Comparison of ENCODE assay signal across 6 cellular contexts in genomic region chr21:29074007-29074376, GRCh38. TPM values are rescaled to one million over a fixed set of nuclear protein-coding genes. Genes with fewer than 3 reads are reported as not detected.
A peak's percentile ranks its signal among the peaks of the same experiment; 100 is the strongest.
DNase-seq lines count a peak whose midpoint lies in the region; ATAC-seq and TF ChIP-seq lines count a peak whose summit lies in the region.

No MANE protein-coding gene starts in this region.

- H3K9me3 ChIP-seq in testis: no peaks in the 10 kb centered on the region

- peaks cover 10% of the 10 kb centered on the region for H3K36me3 ChIP-seq in KMS-11 (ENCODE audit: insufficient read depth)
- H3K36me3 ChIP-seq in testis (ENCODE audit: low read depth, missing control alignments): no peaks in the 10 kb centered on the region

- H3K4me3 ChIP-seq in KMS-11 (IDR thresholded peaks at IDR 0.05; ENCODE audit: insufficient read depth, low read depth, low read length) (no peak overlapping the region), foreskin fibroblast (ENCODE audit: low read depth in 1 of 2, low read length in 2 of 2) (peak overlapping the region; percentile 67 to 95), testis (peak overlapping the region; percentile 97 to 99)

- H2AFZ ChIP-seq in KMS-11 (ENCODE audit: low read depth): peak overlapping the region; percentile 72

- H3K9ac ChIP-seq in KMS-11: peak overlapping the region; percentile 96; the same call in 1 of the 2 replicates

- TF ChIP-seq POLR2A in testis (IDR thresholded peaks at IDR 0.05): no peak

- intact Hi-C loops in testis (cut with DNase I; ENCODE audit: low total_unique reads): no loop called here

- peak; percentile 14 for ATAC-seq in GM21367 (IDR thresholded peaks at IDR 0.05; ENCODE audit: unreplicated experiment)

- peak overlapping the region; percentile 85 for H3K27ac ChIP-seq in KMS-11
- peak overlapping the region; percentile 94 for H3K27ac ChIP-seq in testis

- H4K20me1 ChIP-seq in KMS-11 (ENCODE audit: insufficient read depth): peaks cover 28% of the 10 kb centered on the region

- peaks cover 55% of the 10 kb centered on the region for H3K79me2 ChIP-seq in KMS-11 (ENCODE audit: insufficient read depth, low read depth)

- 10 to 12% methylated on average over 9 of the region's 9 CpGs for WGBS in testis, 2 donors

- no peak for TF ChIP-seq CTCF in KMS-11 (conservative IDR thresholded peaks at IDR 0.05; ENCODE audit: low read depth, low read length)
- no peak for TF ChIP-seq CTCF in foreskin fibroblast (IDR thresholded peaks at IDR 0.05; ENCODE audit: low read depth, low read length)
- no peak for TF ChIP-seq CTCF in testis (IDR thresholded peaks at IDR 0.05)

- H3K4me1 ChIP-seq in KMS-11 (ENCODE audit: low read depth, poor library complexity, severe bottlenecking) (peaks cover 53% of the 10 kb centered on the region), testis (peaks cover 32% of the 10 kb centered on the region)

- H3K27me3 ChIP-seq in KMS-11 (ENCODE audit: insufficient read depth, low read depth) (no peaks in the 10 kb centered on the region), testis (no peaks in the 10 kb centered on the region)

- DNase-seq in foreskin fibroblast: no peak
- DNase-seq in testis: no peak
- DNase-seq in NCI-H187 treated with DMSO at 0.1 percent for 48 hours (lab: John Stamatoyannopoulos, UW): no peak
- no peak for DNase-seq in NK-92 treated with Interleukin-12 subunit alpha and Interleukin-12 subunit beta, amount 100 ng/mL, for 24 hours (lab: John Stamatoyannopoulos, UW)

- H3K4me2 ChIP-seq in KMS-11: peak overlapping the region; percentile 38

RNA-seq across cellular contexts. Expression of gene CCT8, which starts 0.5 kb away (rescaled TPM):
- 100 to 1,000 TPM; 116 to 121 TPM for total RNA-seq in testis
- polyA plus RNA-seq in testis (ENCODE audit: insufficient read depth, low read depth, low replicate concordance): 106 TPM

RNA-seq across cellular contexts. Expression of gene USP16, which starts 49.5 kb away (rescaled TPM):
- 10 to 100 TPM; 33.2 to 37.9 TPM for total RNA-seq in testis
- 17.9 TPM for polyA plus RNA-seq in testis (ENCODE audit: insufficient read depth, low read depth, low replicate concordance)

RNA-seq across cellular contexts. Expression of gene RWDD2B, which starts 54.8 kb away (rescaled TPM):
- 10 to 100 TPM; 10.3 to 19.5 TPM for total RNA-seq in testis
- polyA plus RNA-seq in testis (ENCODE audit: insufficient read depth, low read depth, low replicate concordance): 36.4 TPM

RNA-seq across cellular contexts. Expression of gene MAP3K7CL, which starts 56.5 kb away (rescaled TPM):
- 10 to 100 TPM; 15.3 to 16.1 TPM for total RNA-seq in testis
- 9.9 TPM for polyA plus RNA-seq in testis (ENCODE audit: insufficient read depth, low read depth, low replicate concordance)
